8 cellular contexts compared by ENCODE assay signal in the genomic region with DNA sequence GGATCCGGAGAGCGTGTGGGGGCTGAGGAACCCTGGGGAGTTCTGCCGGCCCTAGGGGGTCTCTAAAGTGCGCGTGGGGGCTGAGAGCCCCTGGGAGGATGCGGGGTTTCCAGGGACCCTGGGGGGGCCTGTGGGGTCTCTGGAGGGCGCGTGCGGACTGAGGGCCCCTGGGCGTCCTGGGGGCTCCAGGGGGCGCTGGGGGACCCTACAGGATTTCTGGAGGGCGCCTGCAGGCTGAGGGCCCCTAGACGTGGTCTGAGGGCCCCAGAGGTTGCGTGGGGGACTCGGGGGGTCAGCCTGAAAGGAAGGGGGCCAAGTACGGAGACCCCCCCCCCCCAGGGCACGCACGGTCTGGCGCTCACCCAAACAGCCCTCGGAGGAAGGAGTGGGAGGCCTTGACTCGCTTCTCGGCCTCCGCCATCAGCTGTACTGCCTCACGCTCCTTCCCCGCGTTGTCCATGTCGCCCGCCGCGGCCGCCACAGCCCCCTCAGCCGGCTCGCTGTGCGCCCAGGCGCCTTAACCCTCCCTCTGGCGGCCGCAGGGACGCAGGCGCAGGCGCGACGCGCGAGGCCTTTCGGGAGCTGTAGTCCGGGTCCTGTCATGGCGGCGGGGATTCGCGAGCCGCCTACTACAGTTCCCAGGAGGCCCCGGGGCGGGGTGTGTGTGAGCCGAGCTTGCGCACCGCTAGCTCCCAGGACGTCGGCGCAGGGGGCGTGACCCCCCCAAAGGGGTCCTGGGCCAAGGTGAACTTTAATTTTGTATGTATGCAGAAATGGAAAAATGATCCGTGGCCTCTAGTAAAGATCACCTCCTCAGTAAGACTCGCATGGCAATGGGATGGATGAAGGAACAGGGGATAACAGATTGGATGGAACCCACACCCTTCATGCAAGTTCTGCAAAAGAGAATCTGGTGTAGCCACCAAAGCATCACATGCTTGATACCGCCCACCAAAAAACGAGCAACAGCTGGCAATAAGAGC. TPM values are rescaled to one million over a fixed set of nuclear protein-coding genes. Genes with fewer than 3 reads are reported as not detected.
DNase-seq lines count a peak whose midpoint lies in the region; ATAC-seq and TF ChIP-seq lines count a peak whose summit lies in the region.

A gene (minus strand): TSS at position 546 of the 983 bp plus-strand sequence. CDS start 86 bp downstream, at position 460.

- H3K27ac Mint-ChIP-seq in chondrocyte (ENCODE audit: unreplicated experiment): peak within 1 kb of the TSS; percentile 73

- H3K36me3 ChIP-seq in BLaER1 treated with 17β-estradiol and CSF1 and Interleukin-3, amounts not matched to agents 10 nM and 100 nM: no peaks in the 10 kb centered on the region

- H3K27me3 Mint-ChIP-seq in chondrocyte (ENCODE audit: low read depth): no peaks in the 10 kb centered on the region

- no peaks in the 10 kb centered on the region for H3K36me3 Mint-ChIP-seq in chondrocyte (ENCODE audit: low read depth)

- H3K27me3 ChIP-seq in BLaER1 treated with 17β-estradiol and CSF1 and Interleukin-3, amounts not matched to agents 10 nM and 100 nM: no peaks in the 10 kb centered on the region

- peak within 1 kb of the TSS; percentile 93 to 99 (median 98) for H3K4me3 ChIP-seq in BLaER1 treated with 17β-estradiol and CSF1 and Interleukin-3, amounts not matched to agents 10 nM and 100 nM

- H3K4me2 ChIP-seq in BLaER1 treated with 17β-estradiol and CSF1 and Interleukin-3, amounts not matched to agents 10 nM and 100 nM: peak within 1 kb of the TSS; percentile 82 to 95 (median 88)

- H3K4me1 ChIP-seq in BLaER1 treated with 17β-estradiol and CSF1 and Interleukin-3, amounts not matched to agents 10 nM and 100 nM: peaks cover 20 to 58% (median 50%) of the 10 kb centered on the region in 10 experiments

- H3K9ac ChIP-seq in BLaER1 treated with 17β-estradiol and CSF1 and Interleukin-3, amounts not matched to agents 10 nM and 100 nM: peak within 1 kb of the TSS; percentile 91 to 99 (median 95)

- H3K27ac ChIP-seq in BLaER1 treated with 17β-estradiol and CSF1 and Interleukin-3, amounts not matched to agents 10 nM and 100 nM: peak within 1 kb of the TSS; percentile 86 to 94 (median 91)

- H3K4me3 Mint-ChIP-seq in chondrocyte (ENCODE audit: unreplicated experiment): peak within 1 kb of the TSS; percentile 72

- H3K9me3 Mint-ChIP-seq in chondrocyte (ENCODE audit: low read depth): no peaks in the 10 kb centered on the region

- H4K20me1 ChIP-seq in BLaER1 treated with 17β-estradiol and CSF1 and Interleukin-3, amounts not matched to agents 10 nM and 100 nM: peaks cover under 1 to 36% (median 26%) of the 10 kb centered on the region in 11 experiments; a peak in 16 of 22 replicates

- no peaks in the 10 kb centered on the region for H3K9me3 ChIP-seq in BLaER1 treated with 17β-estradiol and CSF1 and Interleukin-3, amounts not matched to agents 10 nM and 100 nM (replicated peaks in 1 of 11)

- DNase-seq in GM19240 (ENCODE audit: insufficient read length, low spot score) (peak; percentile 83), NCI-H510A treated with DMSO at 0.1 percent for 48 hours (lab: John Stamatoyannopoulos, UW) (peak; percentile 97), chondrocyte (ENCODE audit: low spot score) (peak; percentile 98), kidney tubule cell (ENCODE audit: low spot score) (peak; percentile 91)
- peak; percentile 88 to 89 for DNase-seq in activated CD4-positive, alpha-beta T cell treated with anti-CD3 and anti-CD28 coated beads for 24 hours (ENCODE audit: low read depth in 2 of 2)
- DNase-seq in stimulated activated CD4-positive, alpha-beta T cell treated with anti-CD3 and anti-CD28 coated beads, Interleukin-1b, Interleukin-23, amount 100 ng/mL, for 1 hour (ENCODE audit: low read depth in 2 of 2): peak; percentile 82 to 84

- peak; percentile 70 for TF ChIP-seq CTCF in chondrocyte (IDR thresholded peaks at IDR 0.05)

- peaks cover 26% of the 10 kb centered on the region for H3K4me1 Mint-ChIP-seq in chondrocyte (ENCODE audit: low read depth)

- ATAC-seq in HG03457 (IDR thresholded peaks at IDR 0.05; ENCODE audit: unreplicated experiment): peak; percentile 95

RNA-seq across cellular contexts. Expression of the gene that starts here (rescaled TPM):
- total RNA-seq in chondrocyte: 7.5 to 10.6 TPM (median 8.1 TPM) in 3 replicates

Comparison
In these comparisons a context has a peak if more than half of its experiments do, and no peak if none do; other contexts are left out.
1. Peak in every context shown above with its lines: DNase-seq, ATAC-seq, H3K4me3 ChIP-seq and H3K27ac ChIP-seq.